Comparison of ENCODE assay signal across 27 cellular contexts in the genomic region with DNA sequence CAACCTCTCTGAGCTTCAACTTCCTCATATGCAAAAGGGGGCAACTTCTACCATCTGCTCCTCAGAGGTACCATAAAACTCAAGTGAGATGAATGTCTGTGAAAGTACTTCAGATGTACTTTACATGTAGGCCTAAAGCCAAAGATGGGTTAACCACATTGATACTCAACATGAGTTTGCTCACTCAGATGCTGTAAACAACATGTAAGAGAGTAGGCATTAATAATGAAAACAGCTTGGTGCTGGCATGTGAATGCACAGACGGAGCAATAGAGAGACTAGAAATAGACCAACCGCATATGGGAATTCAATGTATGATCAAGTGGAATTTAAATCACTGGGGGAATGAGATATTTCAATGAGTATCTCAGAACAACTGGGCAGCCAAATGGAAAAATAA.
"Had no signal": no experiment of that assay in that cellular context is flagged by ENCODE, and none has a peak within 500 bp of the region (broad histone marks: within the 10 kb centered on the region; RNA-seq: fewer than 3 reads in every experiment).

No MANE protein-coding gene starts in this region.

- H3K4me3 ChIP-seq: MG63, Peyer's patch, SJCRH30 had no signal

- H3K4me2 ChIP-seq: SK-N-SH had no signal

- H3K27ac Mint-ChIP-seq: activated CD4-positive, alpha-beta memory T cell treated with anti-CD3 and anti-CD28 coated beads for 36 hours; activated CD4-positive, alpha-beta T cell treated with anti-CD3 and anti-CD28 coated beads, Interleukin-2, amount 10 ng/mL, durations not matched to agents 7 days and 5 days; activated naive CD4-positive, alpha-beta T cell treated with anti-CD3 and anti-CD28 coated beads, Interleukin-2, amount 50 U/mL, for 72 hours; activated naive CD8-positive, alpha-beta T cell treated with anti-CD3 and anti-CD28 coated beads, Interleukin-2, amount 50 U/mL, for 24 hours; brain had no signal

- H3K27me3 Mint-ChIP-seq: central memory CD8-positive, alpha-beta T cell had no signal

- H3K36me3 Mint-ChIP-seq: brain had no signal

- H3K27me3 ChIP-seq: MG63, Peyer's patch, SJCRH30 had no signal

- H3K9ac ChIP-seq: SK-N-SH had no signal

- ATAC-seq: activated naive CD4-positive, alpha-beta T cell treated with anti-CD3 and anti-CD28 coated beads, Interleukin-2, amount 50 U/mL, for 72 hours; activated naive CD8-positive, alpha-beta T cell treated with anti-CD3 and anti-CD28 coated beads, Interleukin-2, amount 50 U/mL, for 24 hours; activated T-cell treated with anti-CD3 and anti-CD28 coated beads, Interleukin-2, amount 50 U/mL, for 4 hours had no signal

- DNase-seq: activated CD4-positive, alpha-beta memory T cell treated with anti-CD3 and anti-CD28 coated beads for 36 hours; activated CD4-positive, alpha-beta T cell treated with anti-CD3 and anti-CD28 coated beads, Interleukin-2, amount 10 ng/mL, durations not matched to agents 7 days and 5 days; activated CD4-positive, CD25-positive, alpha-beta regulatory T cell; activated CD8-positive, alpha-beta memory T cell treated with anti-CD3 and anti-CD28 coated beads for 24 hours; activated effector memory CD4-positive, alpha-beta T cell treated with anti-CD3 and anti-CD28 coated beads, Interleukin-2, amount 50 U/mL, for 16 hours; activated naive CD4-positive, alpha-beta T cell treated with Interleukin-2 at 50 U/mL for 16 hours; activated naive CD8-positive, alpha-beta T cell treated with anti-CD3 and anti-CD28 coated beads, Interleukin-2, amount 50 U/mL, for 24 hours; activated T-cell treated with anti-CD3 and anti-CD28 coated beads, Interleukin-2, amount 50 U/mL, for 4 hours; amygdala; MG63; MV-4-11; NCI-H1092 treated with DMSO at 0.1 percent for 48 hours; NCI-H146; NCI-H2081; NCI-H446 treated with DMSO at 0.1 percent for 48 hours; NCI-H526 treated with DMSO at 0.1 percent for 48 hours; NCI-H82; Peyer's patch; Right ventricle myocardium superior; SJCRH30; SK-N-SH; T-helper 1 cell had no signal

- H3K36me3 ChIP-seq: MG63, Peyer's patch, SJCRH30 had no signal

- H3K9me3 ChIP-seq: MG63, SJCRH30, SK-N-SH had no signal

- H3K27ac ChIP-seq: Peyer's patch, RWPE1, SJCRH30, VCaP had no signal

- H3K4me3 Mint-ChIP-seq: activated CD4-positive, alpha-beta memory T cell treated with anti-CD3 and anti-CD28 coated beads for 36 hours; activated CD4-positive, alpha-beta T cell treated with anti-CD3 and anti-CD28 coated beads, Interleukin-2, amount 10 ng/mL, durations not matched to agents 7 days and 5 days; activated naive CD8-positive, alpha-beta T cell treated with anti-CD3 and anti-CD28 coated beads, Interleukin-2, amount 50 U/mL, for 24 hours; activated T-cell treated with anti-CD3 and anti-CD28 coated beads, Interleukin-2, amount 50 U/mL, for 4 hours; brain; central memory CD8-positive, alpha-beta T cell had no signal

- H3K4me1 Mint-ChIP-seq: activated CD4-positive, alpha-beta T cell treated with anti-CD3 and anti-CD28 coated beads, Interleukin-2, amount 10 ng/mL, durations not matched to agents 7 days and 5 days; central memory CD8-positive, alpha-beta T cell had no signal

- H3K4me1 ChIP-seq: Peyer's patch had no signal
